Comparison of ENCODE assay signal across 20 cellular contexts in the genomic region with DNA sequence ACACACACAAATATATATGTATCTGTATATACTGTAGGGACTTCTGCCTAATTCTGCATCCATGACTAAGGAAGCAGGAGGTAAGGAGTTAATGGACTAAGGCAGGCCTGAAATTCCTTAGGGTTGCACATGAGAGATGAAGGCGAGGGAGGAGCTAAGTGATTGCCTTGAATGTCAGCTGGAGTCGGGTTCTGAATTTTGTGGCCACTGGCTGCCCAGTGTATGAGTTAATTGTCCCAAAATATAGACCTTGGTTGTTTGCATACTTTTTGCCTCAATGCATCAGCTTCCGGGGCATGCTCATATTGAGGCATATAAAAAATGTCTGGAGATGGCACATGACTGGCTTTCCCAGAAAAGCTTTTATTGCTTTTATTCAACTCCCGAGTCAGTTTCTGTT.
DNase-seq lines count a peak whose midpoint lies in the region; TF ChIP-seq lines count a peak whose summit lies in the region.
"Had no signal": no experiment of that assay in that cellular context is flagged by ENCODE, and none has a peak within 500 bp of the region (broad histone marks: within the 10 kb centered on the region; RNA-seq: fewer than 3 reads in every experiment).

No MANE protein-coding gene starts in this region.

- CTCF ChIA-PET in CD8-positive, alpha-beta memory T cell (lab: Charles Lee), result no interaction called here

- no peaks in the 10 kb centered on the region for H3K27me3 ChIP-seq in mesenchymal stem cell (ENCODE audit: control insufficient read depth in 1 of 2, insufficient read depth in 1 of 2, low read length in 2 of 2)
- H3K27me3 ChIP-seq in CD8-positive, alpha-beta memory T cell (ENCODE audit: insufficient read depth, low read length, poor library complexity, severe bottlenecking), result no peaks in the 10 kb centered on the region
- H3K27me3 ChIP-seq in brain microvascular endothelial cell (replicated peaks), result no peaks in the 10 kb centered on the region
- H3K27me3 ChIP-seq: BLaER1, SJSA1 had no signal

- DNase-seq in H4 (ENCODE audit: low spot score) (peak; percentile 10), glomerular visceral epithelial cell (ENCODE audit: extremely low spot score) (peak; percentile 30), mesenchymal stem cell (no peak), NAMALWA (ENCODE audit: low spot score) (no peak), brain microvascular endothelial cell (no peak)
- no peak for DNase-seq in CD8-positive, alpha-beta memory T cell
- no peak for DNase-seq in activated naive CD4-positive, alpha-beta T cell (lab: John Stamatoyannopoulos, UW)
- DNase-seq: Calu3; CD4-positive, alpha-beta memory T cell; H9; HFFc6; IMR-90; NCI-H1105 treated with DMSO at 0.1 percent for 48 hours; NCI-H2029 treated with DMSO at 0.1 percent for 48 hours; NCI-H345; NCI-H524 treated with DMSO at 0.1 percent for 48 hours; OCI-M1 had no signal

- H3K27me3 Mint-ChIP-seq in CD8-positive, alpha-beta memory T cell, result no peaks in the 10 kb centered on the region

- in situ Hi-C loops in brain microvascular endothelial cell (cut with HindIII; ENCODE audit: low pct_ligation_motif_present, low sequenced_read_pairs), result no loop called here

- no peak overlapping the region for H3K4me3 ChIP-seq in mesenchymal stem cell (ENCODE audit: insufficient read depth in 1 of 2, low read depth in 1 of 2, low read length in 2 of 2)
- H3K4me3 ChIP-seq in CD8-positive, alpha-beta memory T cell (ENCODE audit: low read length), result no peak overlapping the region
- H3K4me3 ChIP-seq in brain microvascular endothelial cell (ENCODE audit: low read depth, low read length), result no peak overlapping the region
- H3K4me3 ChIP-seq: BLaER1, SJSA1 had no signal

- no peak overlapping the region for H2BK15ac ChIP-seq in mesenchymal stem cell (ENCODE audit: low read depth, poor library complexity, severe bottlenecking)

- no peak overlapping the region for H3K4me3 Mint-ChIP-seq in CD8-positive, alpha-beta memory T cell
- H3K4me3 Mint-ChIP-seq: CD4-positive, alpha-beta memory T cell; H9; HFFc6 had no signal

- no peak overlapping the region for H4K8ac ChIP-seq in mesenchymal stem cell (ENCODE audit: low read length)

- peaks cover 0 to 5% (median 0%) of the 10 kb centered on the region in 5 donors for H3K9me3 Mint-ChIP-seq in CD8-positive, alpha-beta memory T cell
- H3K9me3 Mint-ChIP-seq: HFFc6 had no signal

- no peaks in the 10 kb centered on the region for H3K36me3 Mint-ChIP-seq in CD8-positive, alpha-beta memory T cell
- H3K36me3 Mint-ChIP-seq: CD4-positive, alpha-beta memory T cell had no signal

- WGBS in mesenchymal stem cell, result 51% methylated on average over 4 of the region's 4 CpGs

- TF ChIP-seq CTCF in brain microvascular endothelial cell (IDR thresholded peaks at IDR 0.05; ENCODE audit: low read depth, low read length, missing control alignments), result no peak

- H2AFZ ChIP-seq in mesenchymal stem cell (ENCODE audit: low read depth, low read length), result no peak overlapping the region

- H3K18ac ChIP-seq in mesenchymal stem cell (ENCODE audit: low read depth in 1 of 2, low read length in 2 of 2), result no peak overlapping the region

- POLR2A ChIA-PET in CD8-positive, alpha-beta memory T cell (lab: Charles Lee), result no interaction called here

- no peak overlapping the region for H4K91ac ChIP-seq in mesenchymal stem cell (ENCODE audit: low read length)

- H3K4me2 ChIP-seq in mesenchymal stem cell (ENCODE audit: low read length, poor library complexity, severe bottlenecking), result peak overlapping the region; percentile 48
- H3K4me2 ChIP-seq: BLaER1, KMS-11 had no signal

- H3K23ac ChIP-seq in mesenchymal stem cell (ENCODE audit: low read length in 2 of 2), result no peak overlapping the region

- H3K4ac ChIP-seq in mesenchymal stem cell (ENCODE audit: low read depth in 1 of 2, low read length in 2 of 2), result no peak overlapping the region

- no peak overlapping the region for H2BK120ac ChIP-seq in mesenchymal stem cell (ENCODE audit: low read depth, low read length)

- H3K36me3 ChIP-seq in mesenchymal stem cell (ENCODE audit: control insufficient read depth in 1 of 2, insufficient read depth in 2 of 2, low read depth in 1 of 2, low read length in 2 of 2), result no peaks in the 10 kb centered on the region
- H3K36me3 ChIP-seq in CD8-positive, alpha-beta memory T cell (ENCODE audit: insufficient read depth, low read length), result no peaks in the 10 kb centered on the region
- no peaks in the 10 kb centered on the region for H3K36me3 ChIP-seq in brain microvascular endothelial cell (replicated peaks)
- H3K36me3 ChIP-seq: BLaER1, SJSA1 had no signal

- H3K79me1 ChIP-seq in mesenchymal stem cell (replicated peaks; ENCODE audit: low read length, poor library complexity, severe bottlenecking), result no peaks in the 10 kb centered on the region

- H3K4me1 ChIP-seq in mesenchymal stem cell (ENCODE audit: control insufficient read depth, insufficient read depth, low read depth, low read length), result peaks cover 2% of the 10 kb centered on the region
- no peaks in the 10 kb centered on the region for H3K4me1 ChIP-seq in CD8-positive, alpha-beta memory T cell (ENCODE audit: insufficient read depth, low read length)
- H3K4me1 ChIP-seq: BLaER1, SJSA1 had no signal

- no peak overlapping the region for H3K9ac ChIP-seq in mesenchymal stem cell (ENCODE audit: low read length)
- H3K9ac ChIP-seq: BLaER1, KMS-11 had no signal

- H3K14ac ChIP-seq in mesenchymal stem cell (ENCODE audit: low read length in 2 of 2), result no peak overlapping the region

- H3K27ac Mint-ChIP-seq in CD8-positive, alpha-beta memory T cell, result no peak overlapping the region
- H3K27ac Mint-ChIP-seq: CD4-positive, alpha-beta memory T cell; H9; HFFc6 had no signal

- no peak overlapping the region for H3K27ac ChIP-seq in mesenchymal stem cell (ENCODE audit: low read length, poor library complexity, severe bottlenecking)
- no peak overlapping the region for H3K27ac ChIP-seq in CD8-positive, alpha-beta memory T cell (ENCODE audit: low read depth, low read length)
- no peak overlapping the region for H3K27ac ChIP-seq in brain microvascular endothelial cell
- H3K27ac ChIP-seq: BLaER1, KMS-11, SJSA1 had no signal

- H2AK5ac ChIP-seq in mesenchymal stem cell (ENCODE audit: low read length, severe bottlenecking), result no peak overlapping the region

- no peak overlapping the region for H2BK12ac ChIP-seq in mesenchymal stem cell (ENCODE audit: low read length in 2 of 2)

- H3K4me1 Mint-ChIP-seq in CD8-positive, alpha-beta memory T cell, result no peaks in the 10 kb centered on the region
- H3K4me1 Mint-ChIP-seq: CD4-positive, alpha-beta memory T cell had no signal

- H3K9me3 ChIP-seq in mesenchymal stem cell (ENCODE audit: control insufficient read depth, low read length), result no peaks in the 10 kb centered on the region
- H3K9me3 ChIP-seq in CD8-positive, alpha-beta memory T cell (ENCODE audit: low read length), result no peaks in the 10 kb centered on the region
- H3K9me3 ChIP-seq: BLaER1, SJSA1 had no signal

- no peak overlapping the region for H2BK5ac ChIP-seq in mesenchymal stem cell (ENCODE audit: low read depth, low read length, poor library complexity, severe bottlenecking)

Comparison
In these comparisons a context has a peak if more than half of its experiments do, and no peak if none do; other contexts are left out.
1. DNase-seq: peak in H4 (single experiment) and glomerular visceral epithelial cell (single experiment); none in mesenchymal stem cell (single experiment), NAMALWA (single experiment), CD8-positive, alpha-beta memory T cell (0 of 5), brain microvascular endothelial cell (single experiment) and activated naive CD4-positive, alpha-beta T cell (0 of 4).